Comparison of ENCODE assay signal across 14 cellular contexts in genomic region chr7:154960063-154960790, GRCh38. TPM values are rescaled to one million over a fixed set of nuclear protein-coding genes. Genes with fewer than 3 reads are reported as not detected.
A peak's percentile ranks its signal among the peaks of the same experiment; 100 is the strongest.
DNase-seq lines count a peak whose midpoint lies in the region; ATAC-seq and TF ChIP-seq lines count a peak whose summit lies in the region.
"Had no signal": no experiment of that assay in that cellular context is flagged by ENCODE, and none has a peak within 500 bp of the region (broad histone marks: within the 10 kb centered on the region; RNA-seq: fewer than 3 reads in every experiment).

No MANE protein-coding gene starts in this region.

- BruUV-seq in MCF 10A (replicated peaks; lab: Mats Ljungman, UMichigan), result no TSS peak

- intact Hi-C loops in MCF 10A (cut with micrococcal nuclease) (no loop called here), breast epithelium (cut with DNase I; ENCODE audit: low total_unique reads) (no loop called here), right lobe of liver (cut with DNase I) (no loop called here), upper lobe of right lung (cut with DNase I) (no loop called here)

- no peak for TF ChIP-seq POLR2A in breast epithelium (IDR thresholded peaks at IDR 0.05)
- TF ChIP-seq POLR2A in right lobe of liver (IDR thresholded peaks at IDR 0.05), result no peak

- no peak overlapping the region for H3K4me3 ChIP-seq in breast epithelium
- no peak overlapping the region for H3K4me3 ChIP-seq in epithelial cell of esophagus (ENCODE audit: low read length)
- H3K4me3 ChIP-seq in right lobe of liver, result no peak overlapping the region
- H3K4me3 ChIP-seq in upper lobe of right lung, result no peak overlapping the region

- no peaks in the 10 kb centered on the region for H3K27me3 Mint-ChIP-seq in MCF 10A (ENCODE audit: insufficient read depth, unreplicated experiment)
- H3K27me3 Mint-ChIP-seq: activated naive CD4-positive, alpha-beta T cell treated with anti-CD3 and anti-CD28 coated beads, Interleukin-2, amount 10 ng/mL, durations not matched to agents 7 days and 5 days had no signal

- H3K9me3 ChIP-seq in breast epithelium (no peaks in the 10 kb centered on the region), right lobe of liver (no peaks in the 10 kb centered on the region), upper lobe of right lung (no peaks in the 10 kb centered on the region)

- in situ Hi-C loops in GM13976 (cut with MboI; ENCODE audit: low sequenced_read_pairs, unreplicated experiment), result no loop called here

- no peaks in the 10 kb centered on the region for H3K27me3 ChIP-seq in breast epithelium
- no peaks in the 10 kb centered on the region for H3K27me3 ChIP-seq in right lobe of liver
- H3K27me3 ChIP-seq in upper lobe of right lung, result no peaks in the 10 kb centered on the region

- peaks cover 6% of the 10 kb centered on the region for H3K4me1 Mint-ChIP-seq in MCF 10A (ENCODE audit: insufficient read depth, unreplicated experiment)
- H3K4me1 Mint-ChIP-seq: activated naive CD4-positive, alpha-beta T cell treated with anti-CD3 and anti-CD28 coated beads, Interleukin-2, amount 10 ng/mL, durations not matched to agents 7 days and 5 days; WTC11 had no signal

- H3K4me3 Mint-ChIP-seq in MCF 10A (ENCODE audit: unreplicated experiment), result no peak overlapping the region
- H3K4me3 Mint-ChIP-seq: activated naive CD4-positive, alpha-beta T cell treated with anti-CD3 and anti-CD28 coated beads, Interleukin-2, amount 10 ng/mL, durations not matched to agents 7 days and 5 days; WTC11 had no signal

- H3K36me3 ChIP-seq in breast epithelium (no peaks in the 10 kb centered on the region), right lobe of liver (peaks cover 0 to 31% (median 10%) of the 10 kb centered on the region in 4 donors), upper lobe of right lung (peaks cover 86% of the 10 kb centered on the region)

- H3K36me3 Mint-ChIP-seq in MCF 10A (ENCODE audit: insufficient read depth, unreplicated experiment), result peaks cover 97% of the 10 kb centered on the region

- POLR2A ChIA-PET in MCF 10A (lab: Yijun Ruan, JAX), result interaction anchor here (0.7 kb wide), 1 partner anchor 20 kb away, joined by 3 read pairs; no protein-coding TSS in a partner anchor

- H3K4me1 ChIP-seq in breast epithelium (no peaks in the 10 kb centered on the region), right lobe of liver (peaks cover 0 to 6% (median 0%) of the 10 kb centered on the region in 4 donors), upper lobe of right lung (no peaks in the 10 kb centered on the region)

- ATAC-seq in right lobe of liver, result peak; percentile 96 to 100 (median 99)
- peak; percentile 75 for ATAC-seq in upper lobe of right lung
- ATAC-seq: WTC11 had no signal

- TF ChIP-seq CTCF in MCF 10A (IDR thresholded peaks at IDR 0.05; ENCODE audit: unreplicated experiment), result no peak
- TF ChIP-seq CTCF in breast epithelium (IDR thresholded peaks at IDR 0.05), result no peak
- no peak for TF ChIP-seq CTCF in epithelial cell of esophagus (IDR thresholded peaks at IDR 0.05; ENCODE audit: insufficient read depth, low read depth, low read length, missing control alignments)
- TF ChIP-seq CTCF in right lobe of liver (IDR thresholded peaks at IDR 0.05), result no peak
- no peak for TF ChIP-seq CTCF in upper lobe of right lung (IDR thresholded peaks at IDR 0.05)
- no peak for TF ChIP-seq CTCF in GM13976 (IDR thresholded peaks at IDR 0.05; ENCODE audit: borderline replicate concordance, control extremely low read depth, extremely low read depth, insufficient read depth, missing control alignments)

- no peak overlapping the region for H3K27ac ChIP-seq in breast epithelium
- H3K27ac ChIP-seq in right lobe of liver, result peak overlapping the region in 2 of 3 donors; percentile 16 to 41
- H3K27ac ChIP-seq in upper lobe of right lung, result no peak overlapping the region

- CTCF ChIA-PET in MCF 10A (lab: Yijun Ruan, JAX), result no interaction called here

- DNase-seq in MCF 10A (ENCODE audit: unreplicated experiment) (peak; percentile 33), breast epithelium (ENCODE audit: low spot score in 2 of 2) (no peak), epithelial cell of esophagus (ENCODE audit: low read depth) (peak; percentile 65), right lobe of liver (peak in 2 of 3 donors; percentile 34 to 78), upper lobe of right lung (no peak), middle frontal gyrus (ENCODE audit: extremely low spot score, low spot score) (no peak), NCI-H146 (lab: John Stamatoyannopoulos, UW) (no peak), GM13976 (ENCODE audit: low spot score) (no peak)
- DNase-seq: activated naive CD4-positive, alpha-beta T cell treated with anti-CD3 and anti-CD28 coated beads, Interleukin-2, amount 10 ng/mL, durations not matched to agents 7 days and 5 days; effector CD8-positive, alpha-beta T cell; MV-4-11; NCI-H2171; NCI-H82 had no signal

- H3K9me3 Mint-ChIP-seq in MCF 10A (ENCODE audit: unreplicated experiment), result no peaks in the 10 kb centered on the region
- H3K9me3 Mint-ChIP-seq: activated naive CD4-positive, alpha-beta T cell treated with anti-CD3 and anti-CD28 coated beads, Interleukin-2, amount 10 ng/mL, durations not matched to agents 7 days and 5 days; WTC11 had no signal

- WGBS in right lobe of liver (ENCODE audit: insufficient coverage, low coverage, low lambda C conversion rate, missing lambda C conversion rate), result 55% methylated on average over 10 of the region's 10 CpGs

- H3K27ac Mint-ChIP-seq in MCF 10A (ENCODE audit: low read depth, unreplicated experiment), result peak overlapping the region; percentile 13
- H3K27ac Mint-ChIP-seq: WTC11 had no signal

RNA-seq across cellular contexts. Expression of gene PAXIP1, which starts 42.7 kb away (rescaled TPM):
- total RNA-seq in MCF 10A (2022) (13.2 and 13.7 TPM in 2 replicates), breast epithelium (10 to 100 TPM; 10.2 to 25.3 (median 14.1) TPM), right lobe of liver (1 to 10 TPM; 6.2 to 6.6 (median 6.4) TPM), upper lobe of right lung (11.8 TPM)

Comparison
In these comparisons a context has a peak if more than half of its experiments do, and no peak if none do; other contexts are left out.
1. DNase-seq: peak in MCF 10A (single experiment), epithelial cell of esophagus (single experiment) and right lobe of liver (2 of 3); none in breast epithelium (0 of 2), upper lobe of right lung (single experiment), middle frontal gyrus (single experiment), NCI-H146 (single experiment) and GM13976 (single experiment).
2. H3K27ac ChIP-seq: peak in right lobe of liver (2 of 3); none in breast epithelium (0 of 2) and upper lobe of right lung (single experiment).